In genomic region chr10:70880077-70880534, GRCh38 we compare ENCODE assay signal across 1 cellular context.
TF ChIP-seq lines count a peak whose summit lies in the region.

No MANE protein-coding gene starts in this region.

TF ChIP-seq in GM12878, 131 proteins besides CTCF, POLR2A, EP300 and RAD21 (continued from another document and continues in another):
- TF ChIP-seq ZBTB33 (IDR thresholded peaks at IDR 0.05) (no peak), ELK1 (IDR thresholded peaks at IDR 0.05; ENCODE audit: low read depth, low read length) (no peak), SREBF2 (IDR thresholded peaks at IDR 0.05; ENCODE audit: low read length) (no peak), TCF12 (IDR thresholded peaks at IDR 0.05; ENCODE audit: low read depth, low read length) (no peak), FOXM1 (IDR thresholded peaks at IDR 0.05; ENCODE audit: low read depth, low read length) (no peak), BCL3 (IDR thresholded peaks at IDR 0.05; ENCODE audit: borderline replicate concordance, insufficient read depth, low read depth, low read length, poor library complexity, severe bottlenecking) (no peak), ATF7 (IDR thresholded peaks at IDR 0.05; ENCODE audit: low read depth) (no peak), BHLHE40 (IDR thresholded peaks at IDR 0.05; ENCODE audit: borderline replicate concordance in 1 of 2, low read depth in 2 of 2, low read length in 1 of 2) (peak; percentile 27 to 48; a peak in 2 of 4 replicates), BRCA1 (IDR thresholded peaks at IDR 0.05; ENCODE audit: low read depth, low read length) (no peak), STAT3 (IDR thresholded peaks at IDR 0.05; ENCODE audit: low read depth, low read length) (no peak), EGR1 (IDR thresholded peaks at IDR 0.05; ENCODE audit: borderline replicate concordance in 1 of 2, low read depth in 2 of 2, low read length in 2 of 2) (no peak), WRNIP1 (IDR thresholded peaks at IDR 0.05; ENCODE audit: borderline replicate concordance, low read depth, low read length) (no peak), ESRRA (IDR thresholded peaks at IDR 0.05; ENCODE audit: low read length) (no peak), BCL11A (IDR thresholded peaks at IDR 0.05; ENCODE audit: low read depth, low read length) (no peak), NFYA (IDR thresholded peaks at IDR 0.05; ENCODE audit: borderline replicate concordance, low read depth, low read length) (no peak), SMC3 (IDR thresholded peaks at IDR 0.05; ENCODE audit: borderline replicate concordance, low read length) (peak; percentile 96), EZH2 (IDR thresholded peaks at IDR 0.05; ENCODE audit: borderline replicate concordance, control insufficient read depth, low read depth, low read length) (no peak), CEBPZ (IDR thresholded peaks at IDR 0.05; ENCODE audit: low read depth, low read length) (no peak), TCF3 (IDR thresholded peaks at IDR 0.05; ENCODE audit: borderline replicate concordance, insufficient read depth, low read depth, low read length) (no peak), LARP7 (IDR thresholded peaks at IDR 0.05) (no peak), PBX3 (IDR thresholded peaks at IDR 0.05; ENCODE audit: insufficient replicate concordance, low read depth, low read length) (peak; percentile 3), ASH2L (IDR thresholded peaks at IDR 0.05; ENCODE audit: borderline replicate concordance, low read depth) (no peak), CHD2 (IDR thresholded peaks at IDR 0.05; ENCODE audit: borderline replicate concordance, low read depth, low read length) (no peak), PAX8 (IDR thresholded peaks at IDR 0.05) (peak; percentile 85; the same call in 1 of the 2 replicates), CBX5 (IDR thresholded peaks at IDR 0.05; ENCODE audit: low read depth) (no peak), MTA2 (IDR thresholded peaks at IDR 0.05; ENCODE audit: low read depth) (no peak), IKZF2 (IDR thresholded peaks at IDR 0.05) (no peak), NRF1 (conservative IDR thresholded peaks at IDR 0.05; ENCODE audit: low read depth, low read length) (no peak), MXI1 (IDR thresholded peaks at IDR 0.05; ENCODE audit: low read depth, low read length) (no peak; the same call in 1 of the 2 replicates), RFX5 (IDR thresholded peaks at IDR 0.05; ENCODE audit: low read depth, low read length) (no peak), ZNF622 (IDR thresholded peaks at IDR 0.05) (no peak), POLR2AphosphoS2 (IDR thresholded peaks at IDR 0.05; ENCODE audit: low read depth, low read length) (no peak), RAD51 (IDR thresholded peaks at IDR 0.05) (no peak), PAX5 (IDR thresholded peaks at IDR 0.05; ENCODE audit: borderline replicate concordance, low read depth, low read length) (peak; percentile 100), CREM (IDR thresholded peaks at IDR 0.05; ENCODE audit: low read depth) (no peak), BMI1 (IDR thresholded peaks at IDR 0.05; ENCODE audit: borderline replicate concordance) (no peak), CBX3 (IDR thresholded peaks at IDR 0.05; ENCODE audit: borderline replicate concordance, low read depth) (no peak), RCOR1 (conservative IDR thresholded peaks at IDR 0.05; ENCODE audit: low read depth, low read length) (no peak), CHD4 (IDR thresholded peaks at IDR 0.05) (no peak), SIN3A (IDR thresholded peaks at IDR 0.05; ENCODE audit: low read depth, low read length) (no peak), ZBTB4 (CRISPR knock-in tag; IDR thresholded peaks at IDR 0.05) (no peak), SKIL (IDR thresholded peaks at IDR 0.05; ENCODE audit: low read depth, poor library complexity, severe bottlenecking) (peak; percentile 20), NBN (IDR thresholded peaks at IDR 0.05) (0 out of 2 replicates have a peak, but pooled peaks have one; percentile 25), YY1 (IDR thresholded peaks at IDR 0.05; ENCODE audit: low read depth, low read length) (peak; percentile 82), KLF5 (IDR thresholded peaks at IDR 0.05; ENCODE audit: partially characterized antibody) (no peak), NR2C2 (IDR thresholded peaks at IDR 0.05; ENCODE audit: borderline replicate concordance, control insufficient read depth, insufficient read length, low read depth) (no peak), NR2F1 (conservative IDR thresholded peaks at IDR 0.05) (no peak)
- TF ChIP-seq, protein P1, sequence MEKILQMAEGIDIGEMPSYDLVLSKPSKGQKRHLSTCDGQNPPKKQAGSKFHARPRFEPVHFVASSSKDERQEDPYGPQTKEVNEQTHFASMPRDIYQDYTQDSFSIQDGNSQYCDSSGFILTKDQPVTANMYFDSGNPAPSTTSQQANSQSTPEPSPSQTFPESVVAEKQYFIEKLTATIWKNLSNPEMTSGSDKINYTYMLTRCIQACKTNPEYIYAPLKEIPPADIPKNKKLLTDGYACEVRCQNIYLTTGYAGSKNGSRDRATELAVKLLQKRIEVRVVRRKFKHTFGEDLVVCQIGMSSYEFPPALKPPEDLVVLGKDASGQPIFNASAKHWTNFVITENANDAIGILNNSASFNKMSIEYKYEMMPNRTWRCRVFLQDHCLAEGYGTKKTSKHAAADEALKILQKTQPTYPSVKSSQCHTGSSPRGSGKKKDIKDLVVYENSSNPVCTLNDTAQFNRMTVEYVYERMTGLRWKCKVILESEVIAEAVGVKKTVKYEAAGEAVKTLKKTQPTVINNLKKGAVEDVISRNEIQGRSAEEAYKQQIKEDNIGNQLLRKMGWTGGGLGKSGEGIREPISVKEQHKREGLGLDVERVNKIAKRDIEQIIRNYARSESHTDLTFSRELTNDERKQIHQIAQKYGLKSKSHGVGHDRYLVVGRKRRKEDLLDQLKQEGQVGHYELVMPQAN (conservative IDR thresholded peaks at IDR 0.05) = no peak
- TF ChIP-seq, protein P2, sequence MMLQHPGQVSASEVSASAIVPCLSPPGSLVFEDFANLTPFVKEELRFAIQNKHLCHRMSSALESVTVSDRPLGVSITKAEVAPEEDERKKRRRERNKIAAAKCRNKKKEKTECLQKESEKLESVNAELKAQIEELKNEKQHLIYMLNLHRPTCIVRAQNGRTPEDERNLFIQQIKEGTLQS (IDR thresholded peaks at IDR 0.05; ENCODE audit: borderline replicate concordance, extremely low read depth, low read depth, low read length) = no peak
- TF ChIP-seq, protein P3, sequence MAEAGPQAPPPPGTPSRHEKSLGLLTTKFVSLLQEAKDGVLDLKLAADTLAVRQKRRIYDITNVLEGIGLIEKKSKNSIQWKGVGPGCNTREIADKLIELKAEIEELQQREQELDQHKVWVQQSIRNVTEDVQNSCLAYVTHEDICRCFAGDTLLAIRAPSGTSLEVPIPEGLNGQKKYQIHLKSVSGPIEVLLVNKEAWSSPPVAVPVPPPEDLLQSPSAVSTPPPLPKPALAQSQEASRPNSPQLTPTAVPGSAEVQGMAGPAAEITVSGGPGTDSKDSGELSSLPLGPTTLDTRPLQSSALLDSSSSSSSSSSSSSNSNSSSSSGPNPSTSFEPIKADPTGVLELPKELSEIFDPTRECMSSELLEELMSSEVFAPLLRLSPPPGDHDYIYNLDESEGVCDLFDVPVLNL (IDR thresholded peaks at IDR 0.05; ENCODE audit: low read depth, low read length) = no peak
